ENCODE assay signal across 1 cellular context in genomic region chr21:33642027-33642895, GRCh38.
A peak's percentile ranks its signal among the peaks of the same experiment; 100 is the strongest.
TF ChIP-seq lines count a peak whose summit lies in the region.

ITSN1 (plus strand) TSS chr21:33642501; CDS start chr21:33718829, 76,328 bp downstream.

TF ChIP-seq in K562, 482 proteins besides CTCF, POLR2A, EP300 and RAD21 (continued from another document and continues in another):
- peak; percentile 10 to 80 for TF ChIP-seq RCOR1 (IDR thresholded peaks at IDR 0.05; ENCODE audit: borderline replicate concordance in 1 of 2, low read depth in 2 of 2, low read length in 2 of 2)
- 0 out of 2 replicates have a peak, but pooled peaks have one; percentile 53 for TF ChIP-seq GABPA (tag; conservative IDR thresholded peaks at IDR 0.05; ENCODE audit: low read depth)
- peak; percentile 84 for TF ChIP-seq CTBP1 (IDR thresholded peaks at IDR 0.05; ENCODE audit: borderline replicate concordance)
- peak in 1 of 2 experiments; percentile 83; a peak in 2 of 4 replicates for TF ChIP-seq TEAD1 (CRISPR knock-in tag; IDR thresholded peaks at IDR 0.05)
- no peak for TF ChIP-seq FIP1L1 (IDR thresholded peaks at IDR 0.05; ENCODE audit: low read depth, low read length, poor library complexity, severe bottlenecking)
- TF ChIP-seq SP1 (CRISPR knock-in tag; IDR thresholded peaks at IDR 0.05): peak; percentile 93
- peak in 1 of 2 experiments; percentile 56; a peak in 2 of 4 replicates for TF ChIP-seq MNT (conservative IDR thresholded peaks at IDR 0.05)
- TF ChIP-seq ZNF699 (CRISPR knock-in tag; IDR thresholded peaks at IDR 0.05; ENCODE audit: insufficient replicate concordance): no peak
- no peak for TF ChIP-seq ATF1 (CRISPR knock-in tag; IDR thresholded peaks at IDR 0.05)
- peak; percentile 78; the same call in 1 of the 2 replicates for TF ChIP-seq ATF1 (tag; IDR thresholded peaks at IDR 0.05)
- peak; percentile 90 for TF ChIP-seq BCOR (IDR thresholded peaks at IDR 0.05)
- no peak for TF ChIP-seq MED1 (CRISPR knock-in tag; IDR thresholded peaks at IDR 0.05; ENCODE audit: borderline replicate concordance)
- TF ChIP-seq ELF2 (CRISPR knock-in tag; IDR thresholded peaks at IDR 0.05): peak; percentile 44; the same call in 1 of the 2 replicates
- TF ChIP-seq NCOR1 (IDR thresholded peaks at IDR 0.05): no peak
- TF ChIP-seq HMG20A (CRISPR knock-in tag; conservative IDR thresholded peaks at IDR 0.05): no peak
- TF ChIP-seq FOXK2 (conservative IDR thresholded peaks at IDR 0.05 in 1 of 2, IDR thresholded peaks at IDR 0.05 in 1 of 2; ENCODE audit: low read depth in 2 of 2): peak; percentile 56 to 67; a peak in 2 of 4 replicates
- TF ChIP-seq, protein P1, sequence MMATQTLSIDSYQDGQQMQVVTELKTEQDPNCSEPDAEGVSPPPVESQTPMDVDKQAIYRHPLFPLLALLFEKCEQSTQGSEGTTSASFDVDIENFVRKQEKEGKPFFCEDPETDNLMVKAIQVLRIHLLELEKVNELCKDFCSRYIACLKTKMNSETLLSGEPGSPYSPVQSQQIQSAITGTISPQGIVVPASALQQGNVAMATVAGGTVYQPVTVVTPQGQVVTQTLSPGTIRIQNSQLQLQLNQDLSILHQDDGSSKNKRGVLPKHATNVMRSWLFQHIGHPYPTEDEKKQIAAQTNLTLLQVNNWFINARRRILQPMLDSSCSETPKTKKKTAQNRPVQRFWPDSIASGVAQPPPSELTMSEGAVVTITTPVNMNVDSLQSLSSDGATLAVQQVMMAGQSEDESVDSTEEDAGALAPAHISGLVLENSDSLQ (IDR thresholded peaks at IDR 0.05): peak; percentile 99
- peak; percentile 78 for TF ChIP-seq TOE1 (IDR thresholded peaks at IDR 0.05; ENCODE audit: borderline replicate concordance)
- no peak for TF ChIP-seq TOE1 (CRISPR knock-in tag; IDR thresholded peaks at IDR 0.05; ENCODE audit: borderline replicate concordance, low read depth)
- TF ChIP-seq, protein P2, sequence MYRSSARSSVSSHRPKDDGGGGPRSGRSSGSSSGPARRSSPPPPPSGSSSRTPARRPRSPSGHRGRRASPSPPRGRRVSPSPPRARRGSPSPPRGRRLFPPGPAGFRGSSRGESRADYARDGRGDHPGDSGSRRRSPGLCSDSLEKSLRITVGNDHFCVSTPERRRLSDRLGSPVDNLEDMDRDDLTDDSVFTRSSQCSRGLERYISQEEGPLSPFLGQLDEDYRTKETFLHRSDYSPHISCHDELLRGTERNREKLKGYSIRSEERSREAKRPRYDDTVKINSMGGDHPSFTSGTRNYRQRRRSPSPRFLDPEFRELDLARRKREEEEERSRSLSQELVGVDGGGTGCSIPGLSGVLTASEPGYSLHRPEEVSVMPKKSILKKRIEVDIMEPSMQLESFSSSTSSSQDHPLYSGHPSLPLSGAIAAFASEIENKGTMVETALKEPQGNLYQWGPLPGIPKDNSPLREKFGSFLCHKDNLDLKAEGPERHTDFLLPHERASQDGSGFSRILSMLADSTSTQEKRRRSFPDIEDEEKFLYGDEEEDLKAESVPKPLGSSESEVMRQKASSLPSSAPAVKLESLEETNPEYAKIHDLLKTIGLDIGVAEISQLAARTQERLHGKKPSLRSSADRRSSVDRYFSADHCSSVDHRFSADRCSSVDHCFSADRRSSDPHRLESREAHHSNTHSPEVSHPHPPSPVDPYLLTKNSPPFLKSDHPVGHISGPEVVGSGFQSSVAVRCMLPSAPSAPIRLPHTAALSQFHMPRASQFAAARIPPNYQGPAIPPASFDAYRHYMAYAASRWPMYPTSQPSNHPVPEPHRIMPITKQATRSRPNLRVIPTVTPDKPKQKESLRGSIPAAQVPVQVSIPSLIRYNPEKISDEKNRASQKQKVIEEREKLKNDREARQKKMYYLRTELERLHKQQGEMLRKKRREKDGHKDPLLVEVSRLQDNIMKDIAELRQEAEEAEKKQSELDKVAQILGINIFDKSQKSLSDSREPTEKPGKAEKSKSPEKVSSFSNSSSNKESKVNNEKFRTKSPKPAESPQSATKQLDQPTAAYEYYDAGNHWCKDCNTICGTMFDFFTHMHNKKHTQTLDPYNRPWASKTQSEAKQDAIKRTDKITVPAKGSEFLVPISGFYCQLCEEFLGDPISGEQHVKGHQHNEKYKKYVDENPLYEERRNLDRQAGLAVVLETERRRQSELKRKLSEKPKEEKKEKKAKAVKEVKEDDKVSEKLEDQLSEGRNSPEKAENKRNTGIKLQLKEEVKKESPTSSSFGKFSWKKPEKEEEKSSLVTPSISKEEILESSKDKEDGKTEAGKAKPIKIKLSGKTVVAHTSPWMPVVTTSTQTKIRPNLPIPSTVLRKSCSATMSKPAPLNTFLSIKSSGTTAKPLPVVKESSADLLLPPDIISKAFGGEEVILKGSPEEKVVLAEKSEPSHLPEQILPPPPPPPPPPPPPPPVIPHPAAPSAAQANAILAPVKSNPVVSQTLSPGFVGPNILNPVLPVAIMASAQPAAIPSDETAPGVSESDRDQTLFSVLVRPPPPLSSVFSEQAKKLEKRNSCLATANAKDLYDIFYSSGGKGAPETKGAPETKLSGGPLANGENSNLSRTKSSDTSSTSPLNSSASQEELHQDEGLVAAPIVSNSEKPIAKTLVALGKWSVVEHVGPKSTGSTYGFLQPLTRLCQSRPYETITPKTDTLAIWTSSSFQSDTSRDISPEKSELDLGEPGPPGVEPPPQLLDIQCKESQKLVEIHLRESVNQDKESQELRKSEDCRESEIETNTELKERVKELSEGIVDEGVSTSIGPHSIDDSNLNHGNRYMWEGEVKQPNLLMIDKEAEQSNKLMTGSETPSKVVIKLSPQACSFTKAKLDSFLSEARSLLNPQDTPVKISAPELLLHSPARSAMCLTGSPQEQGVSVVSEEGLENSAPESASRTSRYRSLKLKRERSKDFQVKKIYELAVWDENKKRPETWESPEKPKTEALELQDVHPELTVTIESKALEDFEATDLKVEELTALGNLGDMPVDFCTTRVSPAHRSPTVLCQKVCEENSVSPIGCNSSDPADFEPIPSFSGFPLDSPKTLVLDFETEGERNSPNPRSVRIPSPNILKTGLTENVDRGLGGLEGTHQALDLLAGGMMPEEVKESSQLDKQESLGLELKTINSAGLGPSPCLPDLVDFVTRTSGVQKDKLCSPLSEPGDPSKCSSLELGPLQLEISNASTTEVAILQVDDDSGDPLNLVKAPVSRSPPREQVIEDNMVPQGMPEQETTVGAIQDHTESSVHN (IDR thresholded peaks at IDR 0.05; ENCODE audit: borderline replicate concordance in 1 of 2, low read depth in 1 of 2): peak in 1 of 2 experiments; percentile 16; a peak in 1 of 4 replicates
- peak; percentile 99 for TF ChIP-seq PHF21A (IDR thresholded peaks at IDR 0.05; ENCODE audit: borderline replicate concordance, low read depth)
- TF ChIP-seq SOX6 (IDR thresholded peaks at IDR 0.05): 0 out of 2 replicates have a peak, but pooled peaks have one; percentile 8
- TF ChIP-seq NEUROD1 (IDR thresholded peaks at IDR 0.05; ENCODE audit: borderline replicate concordance, low read depth, low read length, partially characterized antibody): peak; percentile 84
- peak; percentile 52 for TF ChIP-seq NBN (IDR thresholded peaks at IDR 0.05; ENCODE audit: low read depth)
- TF ChIP-seq SRF (CRISPR knock-in tag; IDR thresholded peaks at IDR 0.05): peak in 1 of 2 experiments; percentile 31; a peak in 1 of 4 replicates
- TF ChIP-seq, protein P3, sequence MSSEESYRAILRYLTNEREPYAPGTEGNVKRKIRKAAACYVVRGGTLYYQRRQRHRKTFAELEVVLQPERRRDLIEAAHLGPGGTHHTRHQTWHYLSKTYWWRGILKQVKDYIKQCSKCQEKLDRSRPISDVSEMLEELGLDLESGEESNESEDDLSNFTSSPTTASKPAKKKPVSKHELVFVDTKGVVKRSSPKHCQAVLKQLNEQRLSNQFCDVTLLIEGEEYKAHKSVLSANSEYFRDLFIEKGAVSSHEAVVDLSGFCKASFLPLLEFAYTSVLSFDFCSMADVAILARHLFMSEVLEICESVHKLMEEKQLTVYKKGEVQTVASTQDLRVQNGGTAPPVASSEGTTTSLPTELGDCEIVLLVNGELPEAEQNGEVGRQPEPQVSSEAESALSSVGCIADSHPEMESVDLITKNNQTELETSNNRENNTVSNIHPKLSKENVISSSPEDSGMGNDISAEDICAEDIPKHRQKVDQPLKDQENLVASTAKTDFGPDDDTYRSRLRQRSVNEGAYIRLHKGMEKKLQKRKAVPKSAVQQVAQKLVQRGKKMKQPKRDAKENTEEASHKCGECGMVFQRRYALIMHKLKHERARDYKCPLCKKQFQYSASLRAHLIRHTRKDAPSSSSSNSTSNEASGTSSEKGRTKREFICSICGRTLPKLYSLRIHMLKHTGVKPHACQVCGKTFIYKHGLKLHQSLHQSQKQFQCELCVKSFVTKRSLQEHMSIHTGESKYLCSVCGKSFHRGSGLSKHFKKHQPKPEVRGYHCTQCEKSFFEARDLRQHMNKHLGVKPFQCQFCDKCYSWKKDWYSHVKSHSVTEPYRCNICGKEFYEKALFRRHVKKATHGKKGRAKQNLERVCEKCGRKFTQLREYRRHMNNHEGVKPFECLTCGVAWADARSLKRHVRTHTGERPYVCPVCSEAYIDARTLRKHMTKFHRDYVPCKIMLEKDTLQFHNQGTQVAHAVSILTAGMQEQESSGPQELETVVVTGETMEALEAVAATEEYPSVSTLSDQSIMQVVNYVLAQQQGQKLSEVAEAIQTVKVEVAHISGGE (CRISPR knock-in tag; IDR thresholded peaks at IDR 0.05): peak in 1 of 3 experiments; percentile 24; a peak in 1 of 6 replicates
- TF ChIP-seq THRB (CRISPR knock-in tag; conservative IDR thresholded peaks at IDR 0.05): peak; percentile 80; the same call in 1 of the 2 replicates
- TF ChIP-seq BHLHE40 (IDR thresholded peaks at IDR 0.05; ENCODE audit: low read length): peak; percentile 78
- peak; percentile 83; the same call in 1 of the 2 replicates for TF ChIP-seq ZNF263 (CRISPR knock-in tag; IDR thresholded peaks at IDR 0.05; ENCODE audit: borderline replicate concordance)
- no peak for TF ChIP-seq DNMT1 (IDR thresholded peaks at IDR 0.05)
- peak; percentile 90 for TF ChIP-seq FOS (IDR thresholded peaks at IDR 0.05; ENCODE audit: extremely low read depth, insufficient read length)
- TF ChIP-seq ZBTB34 (CRISPR knock-in tag; IDR thresholded peaks at IDR 0.05): no peak
- TF ChIP-seq HBP1 (CRISPR knock-in tag; IDR thresholded peaks at IDR 0.05): peak; percentile 66; the same call in 1 of the 2 replicates
- TF ChIP-seq, protein P4, sequence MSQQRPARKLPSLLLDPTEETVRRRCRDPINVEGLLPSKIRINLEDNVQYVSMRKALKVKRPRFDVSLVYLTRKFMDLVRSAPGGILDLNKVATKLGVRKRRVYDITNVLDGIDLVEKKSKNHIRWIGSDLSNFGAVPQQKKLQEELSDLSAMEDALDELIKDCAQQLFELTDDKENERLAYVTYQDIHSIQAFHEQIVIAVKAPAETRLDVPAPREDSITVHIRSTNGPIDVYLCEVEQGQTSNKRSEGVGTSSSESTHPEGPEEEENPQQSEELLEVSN (IDR thresholded peaks at IDR 0.05; ENCODE audit: borderline replicate concordance in 1 of 2, extremely low read depth in 1 of 2, insufficient read depth in 1 of 2, insufficient read length in 1 of 2, low read depth in 1 of 2, low read length in 1 of 2, poor library complexity in 1 of 2, severe bottlenecking in 1 of 2): peak; percentile 51 to 69
